ENCODE assay signal across 18 cellular contexts in the genomic region with DNA sequence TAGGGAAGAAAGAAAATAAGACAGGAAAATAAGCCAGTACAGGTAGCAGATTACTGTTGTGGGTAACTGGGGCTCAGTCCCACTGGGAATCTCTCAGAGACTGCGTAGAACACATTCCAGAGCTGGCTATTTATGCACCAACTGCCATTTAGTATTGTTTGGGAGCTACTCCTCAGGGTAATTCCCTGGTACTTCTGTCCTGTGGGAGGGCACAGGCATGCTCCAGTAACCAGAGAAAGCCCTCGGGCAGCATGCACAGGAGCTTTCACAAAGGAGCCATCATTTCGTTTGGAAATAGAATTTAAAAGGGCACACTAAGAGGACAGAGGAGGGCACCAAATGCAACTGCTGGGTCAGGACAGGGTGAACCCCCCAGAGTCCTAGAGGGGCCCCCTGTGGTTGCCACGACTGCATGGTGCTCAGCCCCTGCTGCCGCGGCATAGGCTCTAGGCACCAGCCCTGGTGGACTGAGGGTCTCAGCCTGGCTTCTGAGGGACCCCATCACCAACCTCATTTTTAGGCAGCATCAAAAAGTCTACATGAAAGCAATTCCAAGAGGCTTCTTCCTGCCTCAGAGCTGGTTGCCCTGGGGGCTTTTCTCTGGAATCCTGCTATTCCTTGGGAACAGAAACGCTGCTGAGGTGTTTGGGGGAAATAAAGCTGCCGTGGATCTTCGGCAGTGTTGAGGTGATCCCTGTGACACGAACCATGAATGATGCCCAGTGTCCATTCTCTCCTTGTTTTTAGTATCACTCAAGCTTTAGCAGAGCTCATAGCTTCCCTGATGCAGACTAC.
DNase-seq lines count a peak whose midpoint lies in the region; ATAC-seq and TF ChIP-seq lines count a peak whose summit lies in the region.
"Had no signal": no experiment of that assay in that cellular context is flagged by ENCODE, and none has a peak within 500 bp of the region (broad histone marks: within the 10 kb centered on the region; RNA-seq: fewer than 3 reads in every experiment).

No MANE protein-coding gene starts in this region.

- H3K4me2 ChIP-seq in GM23338 = no peak overlapping the region

- H3K27me3 Mint-ChIP-seq in GM23338 (ENCODE audit: insufficient read depth, low read depth, poor library complexity) = peaks cover 13% of the 10 kb centered on the region

- no peaks in the 10 kb centered on the region for H3K79me2 ChIP-seq in GM23338 (replicated peaks; ENCODE audit: insufficient read depth)

- H3K27ac Mint-ChIP-seq in GM23338 = no peak overlapping the region
- H3K27ac Mint-ChIP-seq: CD14-positive monocyte; T-helper 1 cell treated with Interleukin-12 subunit alpha and Interleukin-12 subunit beta and Interleukin-4 antibody, amounts not matched to agents 30 μg/mL and 1 μg/mL, for 36 hours had no signal

- H3K4me3 ChIP-seq in GM23338 (no peak overlapping the region), Panc1 (ENCODE audit: low read depth in 2 of 2, low read length in 2 of 2) (no peak overlapping the region), Peyer's patch (no peak overlapping the region)
- H3K4me3 ChIP-seq: K562 had no signal

- in situ Hi-C loops in Panc1 (cut with HindIII; ENCODE audit: low pct_unique_long_range_greater_than_20kb, low sequenced_read_pairs) = no loop called here

- H4K20me1 ChIP-seq in GM23338 (replicated peaks; ENCODE audit: insufficient read depth) = no peaks in the 10 kb centered on the region

- H3K36me3 Mint-ChIP-seq in GM23338 (ENCODE audit: low read depth) = no peaks in the 10 kb centered on the region
- H3K36me3 Mint-ChIP-seq: CD14-positive monocyte had no signal

- no peaks in the 10 kb centered on the region for H3K36me3 ChIP-seq in GM23338 (ENCODE audit: insufficient read depth)
- H3K36me3 ChIP-seq in Panc1 (ENCODE audit: control insufficient read depth, insufficient read depth, low read length) = no peaks in the 10 kb centered on the region
- H3K36me3 ChIP-seq in Peyer's patch = no peaks in the 10 kb centered on the region

- no peaks in the 10 kb centered on the region for H3K9me3 ChIP-seq in Panc1 (ENCODE audit: control insufficient read depth, insufficient read depth, low read depth, low read length)
- H3K9me3 ChIP-seq in Peyer's patch = no peaks in the 10 kb centered on the region

- H3K4me1 Mint-ChIP-seq in GM23338 = peaks cover 9% of the 10 kb centered on the region
- H3K4me1 Mint-ChIP-seq: CD14-positive monocyte had no signal

- H3K4me3 Mint-ChIP-seq in GM23338 = no peak overlapping the region
- H3K4me3 Mint-ChIP-seq: CD14-positive monocyte; T-helper 1 cell treated with Interleukin-12 subunit alpha and Interleukin-12 subunit beta and Interleukin-4 antibody, amounts not matched to agents 30 μg/mL and 1 μg/mL, for 36 hours had no signal

- H2AFZ ChIP-seq in GM23338 = 0 out of 2 replicates have a peak overlapping the region, but pooled peaks have one; percentile 28

- no peak for TF ChIP-seq POLR2A in Peyer's patch (IDR thresholded peaks at IDR 0.05)

- H3K9me3 Mint-ChIP-seq in GM23338 = no peaks in the 10 kb centered on the region
- H3K9me3 Mint-ChIP-seq: T-helper 1 cell treated with Interleukin-12 subunit alpha and Interleukin-12 subunit beta and Interleukin-4 antibody, amounts not matched to agents 30 μg/mL and 1 μg/mL, for 36 hours had no signal

- DNase-seq in GM23338 (ENCODE audit: low spot score) (no peak), Panc1 (ENCODE audit: low read depth, low spot score) (no peak), kidney tubule cell (ENCODE audit: low spot score) (peak; percentile 26), renal cortical epithelial cell (ENCODE audit: low read depth) (peak; percentile 73), AML-193 (lab: John Stamatoyannopoulos, UW) (no peak), SHP77 (lab: John Stamatoyannopoulos, UW) (no peak), Peyer's patch (no peak)
- DNase-seq: ACHN, GOT3, NCI-H1417 treated with DMSO at 0.1 percent for 48 hours, NCI-H187 treated with DMSO at 0.1 percent for 48 hours, NCI-H510A, NCI-H774, RPMI8226, SIG-M5 had no signal

- CTCF ChIA-PET in Panc1 (lab: Charles Lee) = no interaction called here

- no peak overlapping the region for H3K27ac ChIP-seq in GM23338 (ENCODE audit: low read depth)
- 0 out of 2 replicates have a peak overlapping the region, but pooled peaks have one; percentile 4 for H3K27ac ChIP-seq in Panc1 (ENCODE audit: low read length)
- no peak overlapping the region for H3K27ac ChIP-seq in Peyer's patch

- intact Hi-C loops in Panc1 (cut with micrococcal nuclease; ENCODE audit: unreplicated experiment) = no loop called here

- H3K4me1 ChIP-seq in GM23338 (ENCODE audit: insufficient read depth) = peaks cover 10% of the 10 kb centered on the region
- peaks cover 14% of the 10 kb centered on the region for H3K4me1 ChIP-seq in Panc1 (ENCODE audit: control insufficient read depth, insufficient read depth, low read length)
- no peaks in the 10 kb centered on the region for H3K4me1 ChIP-seq in Peyer's patch

- POLR2A ChIA-PET in Panc1 (lab: Charles Lee) = no interaction called here

- H3K27me3 ChIP-seq in GM23338 (ENCODE audit: insufficient read depth) (no peaks in the 10 kb centered on the region), Panc1 (ENCODE audit: control insufficient read depth, insufficient read depth, low read length) (peaks cover 5% of the 10 kb centered on the region), Peyer's patch (no peaks in the 10 kb centered on the region)

- no peaks in the 10 kb centered on the region for H3K9me2 ChIP-seq in GM23338 (ENCODE audit: insufficient read depth)

- H3F3A ChIP-seq in GM23338 (replicated peaks; ENCODE audit: low read depth) = no peaks in the 10 kb centered on the region

- ATAC-seq in GM23338 (no peak), Panc1 (0 out of 2 replicates have a peak, but pooled peaks have one; percentile 40)
- ATAC-seq: K562 had no signal

- TF ChIP-seq CTCF in GM23338 (conservative IDR thresholded peaks at IDR 0.05; ENCODE audit: low read depth in 2 of 2) = no peak
- no peak for TF ChIP-seq CTCF in Panc1 (IDR thresholded peaks at IDR 0.05)
- TF ChIP-seq CTCF in Peyer's patch (IDR thresholded peaks at IDR 0.05) = no peak

- no TSS peak for BruUV-seq in Panc1 (replicated peaks; lab: Mats Ljungman, UMichigan)

TF ChIP-seq in GM23338, 12 proteins besides CTCF, POLR2A, EP300 and RAD21 (continues in another document):
- TF ChIP-seq ZNF331 (CRISPR knock-in tag; IDR thresholded peaks at IDR 0.05; ENCODE audit: low read depth) (no peak), EZH2phosphoT487 (IDR thresholded peaks at IDR 0.05; ENCODE audit: unreplicated experiment) (no peak), EZH2 (IDR thresholded peaks at IDR 0.05; ENCODE audit: low read depth, unreplicated experiment) (no peak), ZNF114 (CRISPR knock-in tag; IDR thresholded peaks at IDR 0.05) (no peak), REST (IDR thresholded peaks at IDR 0.05; ENCODE audit: unreplicated experiment) (no peak)

Comparison
In these comparisons a context has a peak if more than half of its experiments do, and no peak if none do; other contexts are left out.
1. DNase-seq: peak in kidney tubule cell (single experiment) and renal cortical epithelial cell (single experiment); none in GM23338 (single experiment), Panc1 (single experiment), AML-193 (0 of 2), SHP77 (0 of 2) and Peyer's patch (0 of 3).